Comparison of ENCODE assay signal across 9 cellular contexts in genomic region chr1:227131193-227131592, GRCh38.
DNase-seq lines count a peak whose midpoint lies in the region; ATAC-seq and TF ChIP-seq lines count a peak whose summit lies in the region.
"Had no signal": no experiment of that assay in that cellular context is flagged by ENCODE, and none has a peak within 500 bp of the region (broad histone marks: within the 10 kb centered on the region; RNA-seq: fewer than 3 reads in every experiment).

No MANE protein-coding gene starts in this region.

- DNase-seq in GM03348 (ENCODE audit: low spot score) = peak; percentile 44
- peak; percentile 45 for DNase-seq in M059J (ENCODE audit: low read depth)
- DNase-seq in dermis blood vessel endothelial cell = peak; percentile 65
- no peak for DNase-seq in prostate gland (ENCODE audit: low spot score)
- no peak for DNase-seq in ascending aorta (ENCODE audit: low spot score in 2 of 2)
- DNase-seq in pons (ENCODE audit: low spot score) = no peak
- DNase-seq: activated effector memory CD4-positive, alpha-beta T cell treated with anti-CD3 and anti-CD28 coated beads, Interleukin-2, amount 50 U/mL, for 16 hours had no signal

- no peak for ATAC-seq in HG03571 (IDR thresholded peaks at IDR 0.05; ENCODE audit: unreplicated experiment)
- ATAC-seq in HG02588 (IDR thresholded peaks at IDR 0.05; ENCODE audit: unreplicated experiment) = no peak

- no peaks in the 10 kb centered on the region for H3K36me3 ChIP-seq in prostate gland
- peaks cover 0 to 6% of the 10 kb centered on the region in 2 donors for H3K36me3 ChIP-seq in ascending aorta

- TF ChIP-seq CTCF in prostate gland (IDR thresholded peaks at IDR 0.05) = peak in 3 of 4 experiments; percentile 32 to 38 (median 35)
- TF ChIP-seq CTCF in ascending aorta (IDR thresholded peaks at IDR 0.05) = peak in 1 of 3 experiments; percentile 46

- WGBS in prostate gland = 86% methylated on average over 3 of the region's 3 CpGs

- intact Hi-C loops in prostate gland (cut with DNase I) (loop anchor here (10.0 kb wide), 1 partner anchor 304 kb away; no protein-coding TSS in a partner anchor), ascending aorta (cut with DNase I) (loop anchor here (5.0 kb wide), 1 partner anchor 306 kb away; no protein-coding TSS in a partner anchor)

- no peak overlapping the region for H3K27ac ChIP-seq in prostate gland
- no peak overlapping the region for H3K27ac ChIP-seq in ascending aorta

- TF ChIP-seq POLR2A in prostate gland (IDR thresholded peaks at IDR 0.05) = no peak

- H3K4me3 ChIP-seq in prostate gland (no peak overlapping the region), ascending aorta (no peak overlapping the region)

- no peaks in the 10 kb centered on the region for H3K27me3 ChIP-seq in prostate gland (replicated peaks; ENCODE audit: insufficient read depth)
- no peaks in the 10 kb centered on the region for H3K27me3 ChIP-seq in ascending aorta

- H3K9me3 ChIP-seq in prostate gland = no peaks in the 10 kb centered on the region
- H3K9me3 ChIP-seq in ascending aorta = no peaks in the 10 kb centered on the region

- H3K4me1 ChIP-seq in prostate gland (replicated peaks) = no peaks in the 10 kb centered on the region
- H3K4me1 ChIP-seq in ascending aorta = no peaks in the 10 kb centered on the region

Comparison
In these comparisons a context has a peak if more than half of its experiments do, and no peak if none do; other contexts are left out.
1. DNase-seq: peak in GM03348 (single experiment), M059J (single experiment) and dermis blood vessel endothelial cell (single experiment); none in prostate gland (single experiment), ascending aorta (0 of 2) and pons (single experiment).